36 cellular contexts compared by ENCODE assay signal in genomic region chr1:220516722-220517042, GRCh38. TPM values are rescaled to one million over a fixed set of nuclear protein-coding genes. Genes with fewer than 3 reads are reported as not detected.
"Had no signal": no experiment of that assay in that cellular context is flagged by ENCODE, and none has a peak within 500 bp of the region (broad histone marks: within the 10 kb centered on the region; RNA-seq: fewer than 3 reads in every experiment).

No MANE protein-coding gene starts in this region.

- H3K4me3 Mint-ChIP-seq: activated CD4-positive, alpha-beta memory T cell treated with anti-CD3 and anti-CD28 coated beads for 36 hours; activated CD4-positive, alpha-beta T cell treated with anti-CD3 and anti-CD28 coated beads, Interleukin-2, amount 10 ng/mL, durations not matched to agents 24 days and 14 days; activated naive CD4-positive, alpha-beta T cell treated with anti-CD3 and anti-CD28 coated beads, Interleukin-2, amount 10 ng/mL, durations not matched to agents 7 days and 5 days; activated naive CD8-positive, alpha-beta T cell treated with anti-CD3 and anti-CD28 coated beads, Interleukin-2, amount 10 ng/mL, durations not matched to agents 7 days and 5 days; dendritic cell treated with granulocyte-macrophage colony-stimulating factor and Interleukin-4, amounts not matched to agents 40 ng/mL and 50 ng/mL, for 4 days; endodermal cell; immature natural killer cell; nephron; T-helper 1 cell treated with Interleukin-12 subunit alpha and Interleukin-12 subunit beta and Interleukin-4 antibody, amounts not matched to agents 30 μg/mL and 1 μg/mL, for 36 hours had no signal

- H3K4me3 ChIP-seq: gastroesophageal sphincter, left lung, lower lobe of right lung, spleen, testis had no signal

- H3K27me3 Mint-ChIP-seq: activated naive CD4-positive, alpha-beta T cell treated with anti-CD3 and anti-CD28 coated beads, Interleukin-2, amount 10 ng/mL, durations not matched to agents 7 days and 5 days had no signal

- H3K36me3 Mint-ChIP-seq: activated CD4-positive, alpha-beta memory T cell treated with anti-CD3 and anti-CD28 coated beads for 36 hours; activated naive CD4-positive, alpha-beta T cell treated with anti-CD3 and anti-CD28 coated beads, Interleukin-2, amount 10 ng/mL, durations not matched to agents 7 days and 5 days; activated naive CD8-positive, alpha-beta T cell treated with anti-CD3 and anti-CD28 coated beads, Interleukin-2, amount 10 ng/mL, durations not matched to agents 7 days and 5 days; immature natural killer cell had no signal

- H3K27me3 ChIP-seq: brain microvascular endothelial cell, gastroesophageal sphincter, testis had no signal

- H3K4me1 ChIP-seq: gastroesophageal sphincter, left lung, lower lobe of right lung, spleen, testis had no signal

- H3K9me3 Mint-ChIP-seq: activated CD4-positive, alpha-beta memory T cell treated with anti-CD3 and anti-CD28 coated beads for 36 hours; activated CD4-positive, alpha-beta T cell treated with anti-CD3 and anti-CD28 coated beads, Interleukin-2, amount 10 ng/mL, durations not matched to agents 24 days and 14 days; activated naive CD4-positive, alpha-beta T cell treated with anti-CD3 and anti-CD28 coated beads, Interleukin-2, amount 10 ng/mL, durations not matched to agents 7 days and 5 days; activated naive CD8-positive, alpha-beta T cell treated with anti-CD3 and anti-CD28 coated beads, Interleukin-2, amount 10 ng/mL, durations not matched to agents 7 days and 5 days; dendritic cell treated with granulocyte-macrophage colony-stimulating factor and Interleukin-4, amounts not matched to agents 40 ng/mL and 50 ng/mL, for 4 days; endodermal cell; T-helper 1 cell treated with Interleukin-12 subunit alpha and Interleukin-12 subunit beta and Interleukin-4 antibody, amounts not matched to agents 30 μg/mL and 1 μg/mL, for 36 hours had no signal

- H3K36me3 ChIP-seq: brain microvascular endothelial cell, gastroesophageal sphincter, left lung, lower lobe of right lung, spleen, WERI-Rb-1 had no signal

- ATAC-seq: activated CD4-positive, CD25-positive, alpha-beta regulatory T cell treated with anti-CD3 and anti-CD28 coated beads, Interleukin-2, amount 50 U/mL, for 24 hours; gastroesophageal sphincter; left lung; lower lobe of right lung; right cardiac atrium had no signal

- H3K9me3 ChIP-seq: gastroesophageal sphincter, left lung, lower lobe of right lung, spleen, testis had no signal

- H3K27ac ChIP-seq: brain microvascular endothelial cell, gastroesophageal sphincter, left lung, lower lobe of right lung, spleen, testis, WERI-Rb-1 had no signal

- H3K27ac Mint-ChIP-seq: activated CD4-positive, alpha-beta memory T cell treated with anti-CD3 and anti-CD28 coated beads for 36 hours; activated CD4-positive, alpha-beta T cell treated with anti-CD3 and anti-CD28 coated beads, Interleukin-2, amount 10 ng/mL, durations not matched to agents 24 days and 14 days; activated naive CD4-positive, alpha-beta T cell treated with anti-CD3 and anti-CD28 coated beads, Interleukin-2, amount 10 ng/mL, durations not matched to agents 7 days and 5 days; activated naive CD8-positive, alpha-beta T cell treated with anti-CD3 and anti-CD28 coated beads, Interleukin-2, amount 10 ng/mL, durations not matched to agents 7 days and 5 days; dendritic cell treated with granulocyte-macrophage colony-stimulating factor and Interleukin-4, amounts not matched to agents 40 ng/mL and 50 ng/mL, for 4 days; immature natural killer cell; nephron; T-helper 1 cell treated with Interleukin-12 subunit alpha and Interleukin-12 subunit beta and Interleukin-4 antibody, amounts not matched to agents 30 μg/mL and 1 μg/mL, for 36 hours had no signal

- DNase-seq: activated CD4-positive, alpha-beta memory T cell treated with anti-CD3 and anti-CD28 coated beads for 36 hours; activated CD8-positive, alpha-beta memory T cell treated with anti-CD3 and anti-CD28 coated beads, Interleukin-2, amount 50 U/mL, for 4 hours; activated gamma-delta T cell; activated naive CD4-positive, alpha-beta T cell treated with anti-CD3 and anti-CD28 coated beads, Interleukin-2, amount 10 ng/mL, durations not matched to agents 7 days and 5 days; activated naive CD8-positive, alpha-beta T cell treated with anti-CD3 and anti-CD28 coated beads, Interleukin-2, amount 10 ng/mL, durations not matched to agents 7 days and 5 days; activated T-cell treated with anti-CD3 and anti-CD28 coated beads, Interleukin-2, amount 50 U/mL, for 1 hour; amniotic stem cell; brain microvascular endothelial cell; caudate nucleus; endodermal cell; head of caudate nucleus; hypothalamus; immature natural killer cell; left lung; lower lobe of right lung; mesendoderm; posterior cingulate gyrus; right cardiac atrium; spleen; stimulated activated CD4-positive, alpha-beta T cell treated with anti-CD3 and anti-CD28 coated beads, Interleukin-2, amount 100 ng/mL, for 48 hours; stimulated activated naive CD4-positive, alpha-beta T cell treated with Interleukin-2 at 50 U/mL for 16 hours; SW 1271; T-helper 9 cell; testis; trophoblast cell; WERI-Rb-1 had no signal

- H3K4me1 Mint-ChIP-seq: activated CD4-positive, alpha-beta T cell treated with anti-CD3 and anti-CD28 coated beads, Interleukin-2, amount 10 ng/mL, durations not matched to agents 24 days and 14 days; activated naive CD4-positive, alpha-beta T cell treated with anti-CD3 and anti-CD28 coated beads, Interleukin-2, amount 10 ng/mL, durations not matched to agents 7 days and 5 days; activated naive CD8-positive, alpha-beta T cell treated with anti-CD3 and anti-CD28 coated beads, Interleukin-2, amount 10 ng/mL, durations not matched to agents 7 days and 5 days; immature natural killer cell; nephron had no signal

- FAIRE-seq: astrocyte, TTC549, urothelium cell line had no signal

RNA-seq across cellular contexts. Expression of gene MARK1, which starts 11.3 kb away (rescaled TPM):
- total RNA-seq: activated CD4-positive, alpha-beta memory T cell treated with anti-CD3 and anti-CD28 coated beads for 36 hours; activated CD4-positive, alpha-beta T cell treated with anti-CD3 and anti-CD28 coated beads, Interleukin-2, amount 10 ng/mL, durations not matched to agents 24 days and 14 days; activated CD8-positive, alpha-beta memory T cell treated with anti-CD3 and anti-CD28 coated beads for 36 hours; activated naive CD8-positive, alpha-beta T cell treated with anti-CD3 and anti-CD28 coated beads, Interleukin-2, amount 10 ng/mL, durations not matched to agents 7 days and 5 days had no signal
- polyA plus RNA-seq: immature natural killer cell had no signal
